ENCODE assay signal across 1 cellular context in the genomic region with DNA sequence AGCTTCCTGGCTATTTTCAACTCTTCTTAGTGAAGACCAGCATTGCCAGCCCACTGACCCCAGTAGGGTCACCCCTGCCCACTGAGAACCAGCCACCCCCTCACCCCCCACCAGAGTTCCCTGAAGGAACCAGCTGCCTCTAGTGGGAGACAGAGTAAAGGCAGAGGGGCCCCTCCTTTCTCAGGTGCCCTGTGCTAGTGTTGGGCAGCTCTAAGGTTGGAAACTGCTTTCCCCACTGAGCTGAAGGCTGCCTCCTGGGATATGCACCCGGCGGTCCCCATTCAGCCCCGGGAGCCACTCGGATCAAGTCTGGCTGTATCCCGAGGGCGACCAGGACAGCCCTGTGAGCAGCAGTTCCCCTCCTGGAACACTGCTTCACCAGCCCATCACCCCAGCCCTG.
TF ChIP-seq lines count a peak whose summit lies in the region.

No MANE protein-coding gene starts in this region.

TF ChIP-seq in H1, 55 proteins besides CTCF, POLR2A, EP300 and RAD21:
- no peak for TF ChIP-seq RNF2 (IDR thresholded peaks at IDR 0.05; ENCODE audit: borderline replicate concordance, low read depth, low read length, missing control alignments, poor library complexity, severe bottlenecking)
- no peak for TF ChIP-seq EGR1 (IDR thresholded peaks at IDR 0.05; ENCODE audit: borderline replicate concordance, low read depth, low read length)
- TF ChIP-seq TBP (IDR thresholded peaks at IDR 0.05; ENCODE audit: low read depth, low read length) = no peak
- TF ChIP-seq FOSL1 (IDR thresholded peaks at IDR 0.05; ENCODE audit: insufficient read depth, low read depth, low read length) = no peak
- no peak for TF ChIP-seq YY1 (IDR thresholded peaks at IDR 0.05; ENCODE audit: low read depth, low read length)
- no peak for TF ChIP-seq GTF2F1 (IDR thresholded peaks at IDR 0.05; ENCODE audit: borderline replicate concordance, low read depth, low read length)
- TF ChIP-seq TAF1 (IDR thresholded peaks at IDR 0.05; ENCODE audit: low read depth, low read length) = no peak
- TF ChIP-seq KDM4A (IDR thresholded peaks at IDR 0.05; ENCODE audit: low read depth, low read length, severe bottlenecking) = no peak
- TF ChIP-seq TEAD4 (IDR thresholded peaks at IDR 0.05; ENCODE audit: low read depth, low read length) = no peak
- no peak for TF ChIP-seq HDAC6 (IDR thresholded peaks at IDR 0.05; ENCODE audit: low read depth, low read length)
- no peak for TF ChIP-seq CTBP2 (IDR thresholded peaks at IDR 0.05; ENCODE audit: borderline replicate concordance, insufficient read depth, insufficient read length, low read length)
- TF ChIP-seq ATF2 (IDR thresholded peaks at IDR 0.05; ENCODE audit: low read length) = no peak
- TF ChIP-seq CHD2 (IDR thresholded peaks at IDR 0.05; ENCODE audit: low read length) = no peak
- TF ChIP-seq SP4 (IDR thresholded peaks at IDR 0.05; ENCODE audit: low read length) = no peak
- no peak for TF ChIP-seq ZNF274 (IDR thresholded peaks at IDR 0.05; ENCODE audit: borderline replicate concordance, extremely low read depth, low read length)
- TF ChIP-seq EZH2 (IDR thresholded peaks at IDR 0.05; ENCODE audit: low read depth, low read length, severe bottlenecking) = no peak
- TF ChIP-seq KDM1A (IDR thresholded peaks at IDR 0.05; ENCODE audit: borderline replicate concordance, low read length) = no peak
- TF ChIP-seq CEBPB (IDR thresholded peaks at IDR 0.05; ENCODE audit: low read depth, low read length) = no peak
- no peak for TF ChIP-seq TAF7 (optimal IDR thresholded peaks at IDR 0.05; ENCODE audit: borderline replicate concordance, low read depth, low read length)
